In genomic region chr14:91501951-91502930, GRCh38 we compare ENCODE assay signal across 24 cellular contexts. TPM values are rescaled to one million over a fixed set of nuclear protein-coding genes. Genes with fewer than 3 reads are reported as not detected.
DNase-seq lines count a peak whose midpoint lies in the region; ATAC-seq and TF ChIP-seq lines count a peak whose summit lies in the region.
"Had no signal": no experiment of that assay in that cellular context is flagged by ENCODE, and none has a peak within 500 bp of the region (broad histone marks: within the 10 kb centered on the region; RNA-seq: fewer than 3 reads in every experiment).

No MANE protein-coding gene starts in this region.

- peak overlapping the region; percentile 43 for H3K27ac Mint-ChIP-seq in activated CD4-positive, alpha-beta T cell treated with anti-CD3 and anti-CD28 coated beads, Interleukin-2, amount 10 ng/mL, durations not matched to agents 7 days and 5 days
- H3K27ac Mint-ChIP-seq in T-helper 17 cell (peak overlapping the region; percentile 67), osteocyte (ENCODE audit: unreplicated experiment) (peak overlapping the region; percentile 42)
- H3K27ac Mint-ChIP-seq: T-helper 1 cell treated with Interleukin-12 subunit alpha and Interleukin-12 subunit beta and Interleukin-4 antibody, amounts not matched to agents 30 μg/mL and 1 μg/mL, for 36 hours had no signal

- peaks cover 59% of the 10 kb centered on the region for H3K4me1 Mint-ChIP-seq in activated CD4-positive, alpha-beta T cell treated with anti-CD3 and anti-CD28 coated beads, Interleukin-2, amount 10 ng/mL, durations not matched to agents 7 days and 5 days
- H3K4me1 Mint-ChIP-seq in T-helper 17 cell, result peaks cover 42% of the 10 kb centered on the region
- peaks cover 36% of the 10 kb centered on the region for H3K4me1 Mint-ChIP-seq in osteocyte (ENCODE audit: unreplicated experiment)

- DNase-seq in activated CD4-positive, alpha-beta T cell treated with anti-CD3 and anti-CD28 coated beads, Interleukin-2, amount 10 ng/mL, durations not matched to agents 7 days and 5 days, result no peak
- DNase-seq in activated CD4-positive, alpha-beta T cell treated with anti-CD3 and anti-CD28 coated beads, Interleukin-2, amount 50 U/mL, for 48 hours, result no peak
- DNase-seq in T-helper 17 cell (no peak), glomerular visceral epithelial cell (ENCODE audit: extremely low spot score) (peak; percentile 21), osteocyte (ENCODE audit: extremely low spot score, unreplicated experiment) (no peak), CD1c-positive myeloid dendritic cell (ENCODE audit: extremely low spot score) (no peak), iPS-NIHi7 (ENCODE audit: extremely low spot score) (no peak)
- DNase-seq in stimulated activated CD4-positive, alpha-beta T cell treated with anti-CD3 and anti-CD28 coated beads, Interleukin-12 subunit alpha, Interleukin-12 subunit beta, amount 100 ng/mL, for 4 hours, result no peak
- DNase-seq: activated CD4-positive, alpha-beta T cell treated with anti-CD3 and anti-CD28 coated beads for 4 hours; activated naive CD4-positive, alpha-beta T cell treated with anti-CD3 and anti-CD28 coated beads, Interleukin-2, amount 50 U/mL, for 16 hours; AML-193; Caco-2; DND-41; effector CD8-positive, alpha-beta T cell; foreskin melanocyte; KG1; NCI-H146; NCI-H524; Peyer's patch; stimulated activated CD4-positive, alpha-beta T cell treated with anti-CD3 and anti-CD28 coated beads, Interleukin-2, amount 100 ng/mL, for 24 hours; stimulated activated naive CD4-positive, alpha-beta T cell treated with Interleukin-2 at 50 U/mL for 16 hours had no signal

- no peak for ATAC-seq in T-helper 17 cell

- H3K9me3 Mint-ChIP-seq in activated CD4-positive, alpha-beta T cell treated with anti-CD3 and anti-CD28 coated beads, Interleukin-2, amount 10 ng/mL, durations not matched to agents 7 days and 5 days, result no peaks in the 10 kb centered on the region
- no peaks in the 10 kb centered on the region for H3K9me3 Mint-ChIP-seq in osteocyte (ENCODE audit: unreplicated experiment)
- H3K9me3 Mint-ChIP-seq: T-helper 1 cell treated with Interleukin-12 subunit alpha and Interleukin-12 subunit beta and Interleukin-4 antibody, amounts not matched to agents 30 μg/mL and 1 μg/mL, for 36 hours had no signal

- no peaks in the 10 kb centered on the region for H3K9me3 ChIP-seq in T-helper 17 cell (ENCODE audit: control insufficient read depth, low read length, poor library complexity, severe bottlenecking)
- H3K9me3 ChIP-seq: Caco-2, Peyer's patch, SJSA1, thoracic aorta had no signal

- POLR2A ChIA-PET in activated CD4-positive, alpha-beta T cell treated with anti-CD3 and anti-CD28 coated beads, Interleukin-2, amount 10 ng/mL, durations not matched to agents 7 days and 5 days (lab: Charles Lee), result no interaction called here

- CTCF ChIA-PET in activated CD4-positive, alpha-beta T cell treated with anti-CD3 and anti-CD28 coated beads, Interleukin-2, amount 10 ng/mL, durations not matched to agents 7 days and 5 days (lab: Charles Lee), result interaction anchor here (0.6 kb wide), 2 partner anchors 52 to 235 kb away, joined by 3 read pairs; no protein-coding TSS in a partner anchor

- no peaks in the 10 kb centered on the region for H3K27me3 Mint-ChIP-seq in activated CD4-positive, alpha-beta T cell treated with anti-CD3 and anti-CD28 coated beads, Interleukin-2, amount 10 ng/mL, durations not matched to agents 7 days and 5 days
- no peaks in the 10 kb centered on the region for H3K27me3 Mint-ChIP-seq in T-helper 17 cell
- H3K27me3 Mint-ChIP-seq in osteocyte (ENCODE audit: unreplicated experiment), result no peaks in the 10 kb centered on the region

- peaks cover 69% of the 10 kb centered on the region for H3K36me3 Mint-ChIP-seq in activated CD4-positive, alpha-beta T cell treated with anti-CD3 and anti-CD28 coated beads, Interleukin-2, amount 10 ng/mL, durations not matched to agents 7 days and 5 days (ENCODE audit: low read depth)
- H3K36me3 Mint-ChIP-seq in T-helper 17 cell (ENCODE audit: low read depth) (peaks cover 7% of the 10 kb centered on the region), osteocyte (ENCODE audit: unreplicated experiment) (peaks cover 4% of the 10 kb centered on the region)

- no peak for TF ChIP-seq CTCF in osteocyte (IDR thresholded peaks at IDR 0.05)

- no peak overlapping the region for H3K4me3 Mint-ChIP-seq in activated CD4-positive, alpha-beta T cell treated with anti-CD3 and anti-CD28 coated beads, Interleukin-2, amount 10 ng/mL, durations not matched to agents 7 days and 5 days
- H3K4me3 Mint-ChIP-seq in T-helper 17 cell, result no peak overlapping the region
- no peak overlapping the region for H3K4me3 Mint-ChIP-seq in osteocyte (ENCODE audit: unreplicated experiment)
- H3K4me3 Mint-ChIP-seq: T-helper 1 cell treated with Interleukin-12 subunit alpha and Interleukin-12 subunit beta and Interleukin-4 antibody, amounts not matched to agents 30 μg/mL and 1 μg/mL, for 36 hours had no signal

RNA-seq across cellular contexts. Expression of gene PPP4R3A, which starts 7.9 kb away (rescaled TPM):
- 100 to 1,000 TPM; 134 to 145 TPM for total RNA-seq in activated CD4-positive, alpha-beta T cell treated with anti-CD3 and anti-CD28 coated beads, Interleukin-2, amount 10 ng/mL, durations not matched to agents 7 days and 5 days
- total RNA-seq in T-helper 17 cell (100 to 1,000 TPM; 180 to 224 TPM), osteocyte (65.9 and 68.1 TPM in 2 replicates)
